In the genomic region with DNA sequence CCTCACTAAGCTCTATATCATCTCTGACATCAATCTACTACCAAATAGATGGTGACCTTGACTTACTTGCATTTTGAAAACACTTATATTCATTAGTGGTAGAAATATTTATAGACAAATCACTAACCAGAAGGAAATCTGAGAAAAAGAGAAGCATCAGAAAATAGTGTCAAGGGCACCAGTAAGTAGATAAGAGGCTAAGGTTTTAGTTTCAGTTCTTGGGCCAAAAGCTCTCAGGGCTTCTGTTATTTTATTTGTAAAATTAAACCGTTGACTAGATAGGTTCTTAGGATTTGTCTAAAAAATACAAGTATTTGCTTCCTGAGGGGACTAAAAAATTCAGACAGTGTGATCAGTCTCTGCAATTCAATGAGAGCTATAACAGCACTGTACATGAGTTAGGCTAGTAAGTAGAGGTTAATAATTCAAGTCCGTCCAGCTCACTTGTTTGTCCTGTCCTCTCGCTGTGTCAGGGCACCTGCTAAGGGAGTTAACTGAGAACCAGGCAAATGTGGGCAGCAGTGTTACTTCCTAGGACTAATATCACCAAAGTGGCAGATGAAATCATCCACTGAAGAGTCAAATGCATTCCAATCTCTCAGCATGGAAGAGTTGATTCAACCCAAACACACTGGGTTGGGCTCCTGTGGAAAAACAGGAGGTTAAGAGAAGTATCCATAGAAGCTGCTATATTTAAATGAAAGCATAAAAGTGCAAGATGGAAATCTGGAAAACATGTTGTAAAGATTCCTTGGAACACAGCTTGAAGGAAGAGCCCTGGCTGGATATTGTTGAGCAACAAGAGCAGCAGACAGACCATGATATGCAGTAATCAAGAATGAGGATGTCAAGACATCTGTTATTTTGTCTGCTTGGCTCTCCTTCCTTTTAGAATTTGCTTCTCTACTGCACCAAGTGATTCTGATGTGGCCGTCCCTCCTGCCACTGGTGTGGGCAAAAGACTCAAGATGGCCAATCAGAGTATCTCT, we compare ENCODE assay signal across 23 cellular contexts.
DNase-seq lines count a peak whose midpoint lies in the region; FAIRE-seq and TF ChIP-seq lines count a peak whose summit lies in the region.
"Had no signal": no experiment of that assay in that cellular context is flagged by ENCODE, and none has a peak within 500 bp of the region (broad histone marks: within the 10 kb centered on the region; RNA-seq: fewer than 3 reads in every experiment).

No MANE protein-coding gene starts in this region.

- no peaks in the 10 kb centered on the region for H3K79me2 ChIP-seq in hepatocyte

- H3K27me3 ChIP-seq in hepatocyte, result no peaks in the 10 kb centered on the region
- H3K27me3 ChIP-seq: BE2C, SJSA1 had no signal

- no peaks in the 10 kb centered on the region for H4K20me1 ChIP-seq in hepatocyte (ENCODE audit: insufficient read depth, poor library complexity, severe bottlenecking)

- DNase-seq in SKM-1 treated with dmso at 0.1 percent for 144 hours (lab: John Stamatoyannopoulos, UW; ENCODE audit: unreplicated experiment) (peak; percentile 4), SKM-1 (lab: John Stamatoyannopoulos, UW; ENCODE audit: unreplicated experiment) (no peak), amniotic epithelial cell (ENCODE audit: low read depth) (peak; percentile 57), fibroblast of villous mesenchyme (ENCODE audit: low read depth) (peak; percentile 13), GM19239 (ENCODE audit: insufficient read length, low spot score) (no peak), hepatocyte (ENCODE audit: low spot score) (no peak), NCI-H2227 (lab: John Stamatoyannopoulos, UW; ENCODE audit: unreplicated experiment) (no peak), middle frontal gyrus (ENCODE audit: extremely low spot score, low spot score) (no peak)
- DNase-seq: 8988T; BE2C; CD4-positive, CD25-positive, alpha-beta regulatory T cell; COR-L47; DMS 273 treated with DMSO at 0.1 percent for 48 hours; EL; H7; HFFc6; KG1; NCI-H1417; NCI-H187; NCI-H2107; NCI-H226; NCI-H524 treated with DMSO at 0.1 percent for 48 hours had no signal

- no peaks in the 10 kb centered on the region for H3K9me2 ChIP-seq in hepatocyte (replicated peaks; ENCODE audit: insufficient read depth)

- no peak overlapping the region for H3K4me2 ChIP-seq in hepatocyte

- H3K4me1 ChIP-seq in hepatocyte (ENCODE audit: insufficient read depth), result no peaks in the 10 kb centered on the region
- H3K4me1 ChIP-seq: SJSA1 had no signal

- H3K4me3 ChIP-seq in fibroblast of villous mesenchyme (ENCODE audit: low read depth, low read length) (no peak overlapping the region), hepatocyte (no peak overlapping the region)
- H3K4me3 ChIP-seq: SJSA1 had no signal

- TF ChIP-seq CTCF in fibroblast of villous mesenchyme (IDR thresholded peaks at IDR 0.05; ENCODE audit: insufficient read depth, low read depth, low read length) (no peak), hepatocyte (IDR thresholded peaks at IDR 0.05; ENCODE audit: poor library complexity) (no peak)

- no peak for FAIRE-seq in GM19239 (lab: Jason Lieb, UNC)

- H3K27ac ChIP-seq in hepatocyte, result no peak overlapping the region
- H3K27ac ChIP-seq: SJSA1 had no signal

- no peaks in the 10 kb centered on the region for H3K9me3 ChIP-seq in hepatocyte (ENCODE audit: low read depth)
- H3K9me3 ChIP-seq: BE2C, SJSA1 had no signal

- H3K36me3 ChIP-seq in hepatocyte (replicated peaks; ENCODE audit: insufficient read depth, low read depth), result no peaks in the 10 kb centered on the region
- H3K36me3 ChIP-seq: BE2C, SJSA1 had no signal

- 87% methylated on average over 4 of the region's 4 CpGs for WGBS in hepatocyte (ENCODE audit: low lambda C conversion rate, missing lambda C conversion rate)

- H2AFZ ChIP-seq in hepatocyte, result no peak overlapping the region

Comparison
In these comparisons a context has a peak if more than half of its experiments do, and no peak if none do; other contexts are left out.
1. DNase-seq: peak in SKM-1 treated with dmso at 0.1 percent for 144 hours (single experiment), amniotic epithelial cell (single experiment) and fibroblast of villous mesenchyme (single experiment); none in SKM-1 (single experiment), GM19239 (single experiment), hepatocyte (single experiment), NCI-H2227 (single experiment) and middle frontal gyrus (single experiment).